ENCODE assay signal across 8 cellular contexts in the genomic region with DNA sequence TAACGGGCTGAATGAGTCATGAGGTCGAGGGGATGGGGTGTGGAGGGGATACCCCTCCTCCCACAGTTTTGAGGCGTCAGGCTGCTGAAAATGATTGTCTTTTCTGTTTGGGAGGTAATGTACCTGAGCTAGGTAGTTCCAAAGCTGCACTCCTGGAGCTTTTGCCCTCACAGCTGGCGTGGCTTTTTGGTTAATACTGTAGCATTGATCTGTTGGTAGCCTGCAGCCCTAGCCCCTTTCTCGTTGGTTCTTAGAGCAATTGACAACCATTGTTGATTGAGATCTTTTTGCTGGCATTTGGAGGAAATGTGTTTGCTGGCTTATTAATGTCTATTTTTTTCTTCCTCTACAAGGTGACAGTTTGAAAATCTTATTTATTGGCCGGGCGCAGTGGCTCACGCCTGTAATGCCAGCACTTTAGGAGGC. TPM values are rescaled to one million over a fixed set of nuclear protein-coding genes. Genes with fewer than 3 reads are reported as not detected.
DNase-seq lines count a peak whose midpoint lies in the region; ATAC-seq and TF ChIP-seq lines count a peak whose summit lies in the region.

No MANE protein-coding gene starts in this region.

- H3K27me3 ChIP-seq in left ventricle myocardium inferior (ENCODE audit: low read depth), result no peaks in the 10 kb centered on the region
- no peaks in the 10 kb centered on the region for H3K27me3 ChIP-seq in mononuclear cell (ENCODE audit: insufficient read depth, low read length)
- H3K27me3 ChIP-seq in vagina, result no peaks in the 10 kb centered on the region

- ATAC-seq in Right ventricle myocardium inferior, result no peak

- DNase-seq in left ventricle myocardium inferior (no peak), Right ventricle myocardium inferior (ENCODE audit: missing footprints) (no peak), cardiac fibroblast (ENCODE audit: low read depth in 2 of 2) (no peak), vagina (ENCODE audit: extremely low spot score in 2 of 2) (no peak), NCI-H1105 treated with DMSO at 0.1 percent for 48 hours (lab: John Stamatoyannopoulos, UW) (no peak), HuH-7 (ENCODE audit: low spot score) (no peak), NCI-H510A treated with DMSO at 0.1 percent for 48 hours (lab: John Stamatoyannopoulos, UW) (no peak)

- H3K36me3 ChIP-seq in left ventricle myocardium inferior (peaks cover 44% of the 10 kb centered on the region), vagina (peaks cover 3 to 39% of the 10 kb centered on the region in 2 donors)

- TF ChIP-seq CTCF in left ventricle myocardium inferior (IDR thresholded peaks at IDR 0.05; ENCODE audit: borderline replicate concordance) (no peak), cardiac fibroblast (IDR thresholded peaks at IDR 0.05; ENCODE audit: low read depth, low read length) (no peak), vagina (IDR thresholded peaks at IDR 0.05) (no peak)

- H3K4me3 ChIP-seq in left ventricle myocardium inferior (peak overlapping the region; percentile 98), cardiac fibroblast (replicated peaks in 1 of 2; ENCODE audit: low read depth in 2 of 2, low read length in 2 of 2) (peak overlapping the region; percentile 79 to 95), mononuclear cell (ENCODE audit: low read length) (peak overlapping the region; percentile 90), vagina (peak overlapping the region; percentile 99)

- peak overlapping the region; percentile 99 for H3K27ac ChIP-seq in left ventricle myocardium inferior (replicated peaks)
- H3K27ac ChIP-seq in vagina, result peak overlapping the region; percentile 99

- H3K9me3 ChIP-seq in left ventricle myocardium inferior (replicated peaks), result no peaks in the 10 kb centered on the region
- no peaks in the 10 kb centered on the region for H3K9me3 ChIP-seq in mononuclear cell (ENCODE audit: low read depth, low read length)
- no peaks in the 10 kb centered on the region for H3K9me3 ChIP-seq in vagina

- intact Hi-C loops in left ventricle myocardium inferior (cut with micrococcal nuclease) (no loop called here), Right ventricle myocardium inferior (cut with DNase I) (no loop called here), vagina (cut with DNase I) (no loop called here)

- no peak for TF ChIP-seq POLR2A in vagina (IDR thresholded peaks at IDR 0.05)

- peaks cover 40% of the 10 kb centered on the region for H3K4me1 ChIP-seq in left ventricle myocardium inferior
- peaks cover 40% of the 10 kb centered on the region for H3K4me1 ChIP-seq in mononuclear cell (ENCODE audit: insufficient read depth, low read length)
- peaks cover 24% of the 10 kb centered on the region for H3K4me1 ChIP-seq in vagina

RNA-seq across cellular contexts. Expression of gene ATXN2L, which starts 1.8 kb away (rescaled TPM):
- 51.2 TPM for total RNA-seq in left ventricle myocardium inferior
- 46.3 TPM for total RNA-seq in Right ventricle myocardium inferior
- total RNA-seq in mononuclear cell, result 85.7 TPM
- 76.4 TPM for total RNA-seq in vagina

RNA-seq across cellular contexts. Expression of gene TUFM, which starts 21.6 kb away (rescaled TPM):
- total RNA-seq in left ventricle myocardium inferior, result 236 TPM
- 252 TPM for total RNA-seq in Right ventricle myocardium inferior
- total RNA-seq in mononuclear cell, result 62.5 TPM
- total RNA-seq in vagina, result 91.6 TPM

RNA-seq across cellular contexts. Expression of gene SH2B1, which starts 39.1 kb away (rescaled TPM):
- total RNA-seq in left ventricle myocardium inferior (48.5 TPM), Right ventricle myocardium inferior (41.3 TPM), mononuclear cell (12.1 TPM), vagina (28.7 TPM)

RNA-seq across cellular contexts. Expression of gene ATP2A1, which starts 53.7 kb away (rescaled TPM):
- total RNA-seq in left ventricle myocardium inferior, result 0.38 TPM
- total RNA-seq in Right ventricle myocardium inferior, result 0.11 TPM
- 0.52 TPM for total RNA-seq in mononuclear cell
- total RNA-seq in vagina, result not detected
